Comparison of ENCODE assay signal across 27 cellular contexts in the genomic region with DNA sequence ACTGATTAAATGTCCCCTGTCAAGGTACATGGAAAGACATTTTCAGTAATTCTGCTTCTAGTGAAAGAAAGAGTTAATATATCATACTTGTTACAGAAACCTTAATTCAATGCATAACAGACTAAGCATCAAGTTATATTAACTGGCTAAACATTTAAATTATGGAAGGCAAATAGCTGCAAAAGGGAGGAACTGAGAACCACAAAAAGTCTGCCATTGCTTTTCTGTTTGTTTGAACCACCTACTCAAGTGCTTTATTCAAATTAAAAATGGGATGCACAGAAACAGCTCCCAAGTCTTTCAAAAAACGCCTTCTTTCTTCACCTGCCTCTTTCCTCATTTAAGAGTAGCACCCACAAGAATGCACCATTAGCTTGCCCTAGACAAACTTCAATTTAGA.
"Had no signal": no experiment of that assay in that cellular context is flagged by ENCODE, and none has a peak within 500 bp of the region (broad histone marks: within the 10 kb centered on the region; RNA-seq: fewer than 3 reads in every experiment).

No MANE protein-coding gene starts in this region.

- H3K9me3 Mint-ChIP-seq: dendritic cell treated with granulocyte-macrophage colony-stimulating factor and Interleukin-4, amounts not matched to agents 40 ng/mL and 50 ng/mL, for 4 days; effector memory CD8-positive, alpha-beta T cell; endodermal cell; natural killer cell had no signal

- H3K4me3 ChIP-seq: esophagus squamous epithelium, gastrocnemius medialis, heart right ventricle, left lung, lower lobe of right lung had no signal

- H3K36me3 ChIP-seq: esophagus squamous epithelium, gastrocnemius medialis, heart right ventricle, left lung, lower lobe of right lung had no signal

- H3K9me3 ChIP-seq: esophagus squamous epithelium, gastrocnemius medialis, heart right ventricle, left lung, lower lobe of right lung had no signal

- H3K4me1 Mint-ChIP-seq: natural killer cell had no signal

- H3K27ac Mint-ChIP-seq: dendritic cell treated with granulocyte-macrophage colony-stimulating factor and Interleukin-4, amounts not matched to agents 40 ng/mL and 50 ng/mL, for 4 days; effector memory CD8-positive, alpha-beta T cell; endodermal cell; naive thymus-derived CD4-positive, alpha-beta T cell; natural killer cell had no signal

- H3K4me1 ChIP-seq: esophagus squamous epithelium, gastrocnemius medialis, left lung, lower lobe of right lung had no signal

- H3K27me3 Mint-ChIP-seq: effector memory CD8-positive, alpha-beta T cell had no signal

- H3K4me3 Mint-ChIP-seq: dendritic cell treated with granulocyte-macrophage colony-stimulating factor and Interleukin-4, amounts not matched to agents 40 ng/mL and 50 ng/mL, for 4 days; effector memory CD8-positive, alpha-beta T cell; endodermal cell; naive thymus-derived CD4-positive, alpha-beta T cell; natural killer cell had no signal

- H3K36me3 Mint-ChIP-seq: natural killer cell had no signal

- H3K27ac ChIP-seq: epithelial cell of prostate, esophagus squamous epithelium, heart right ventricle, left lung, lower lobe of right lung had no signal

- FAIRE-seq: endometrium, islet of Langerhans, keratinocyte had no signal

- ATAC-seq: effector memory CD8-positive, alpha-beta T cell; esophagus mucosa; gastrocnemius medialis; heart right ventricle; left cardiac atrium; left lung; left ventricle myocardium superior; lower lobe of right lung; naive thymus-derived CD4-positive, alpha-beta T cell; natural killer cell had no signal

- DNase-seq: cortex of kidney; effector CD8-positive, alpha-beta T cell; effector memory CD8-positive, alpha-beta T cell; endodermal cell; erythroblast; esophagus squamous epithelium; foreskin fibroblast; foreskin melanocyte; gastrocnemius medialis; glutamatergic neuron; head of caudate nucleus; heart right ventricle; hippocampal formation; left cardiac atrium; left lung; left ventricle myocardium superior; lower lobe of right lung; mesenchymal stem cell; midbrain; naive thymus-derived CD4-positive, alpha-beta T cell; natural killer cell had no signal

- H3K27me3 ChIP-seq: esophagus squamous epithelium, gastrocnemius medialis, heart right ventricle, left lung had no signal
